23 cellular contexts compared by ENCODE assay signal in the genomic region with DNA sequence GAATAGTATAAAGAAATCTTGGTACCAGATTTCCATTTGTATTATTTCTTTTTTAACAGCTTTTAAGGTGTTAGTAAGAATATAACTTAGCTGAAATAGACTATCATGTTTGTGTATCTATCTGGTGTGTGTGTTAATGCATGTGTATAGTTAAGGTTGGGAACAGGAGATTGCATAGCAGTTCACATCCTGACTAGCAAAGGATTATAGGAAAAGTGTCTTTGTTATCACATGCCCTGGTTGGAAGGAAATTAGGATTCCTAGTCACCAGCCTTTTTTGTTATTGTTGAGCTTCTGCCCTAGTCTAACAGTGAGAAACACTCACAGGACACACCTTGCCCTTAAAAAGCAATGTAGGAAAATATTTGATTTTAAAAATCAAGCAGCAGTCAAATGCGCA.
"Had no signal": no experiment of that assay in that cellular context is flagged by ENCODE, and none has a peak within 500 bp of the region (broad histone marks: within the 10 kb centered on the region; RNA-seq: fewer than 3 reads in every experiment).

No MANE protein-coding gene starts in this region.

- DNase-seq: dorsolateral prefrontal cortex; effector CD4-positive, alpha-beta T cell; effector memory CD4-positive, alpha-beta T cell; esophagus squamous epithelium; foreskin fibroblast; foreskin melanocyte; gastrocnemius medialis; glutamatergic neuron; heart left ventricle; hypothalamus; immature natural killer cell; left cardiac atrium; left lung; left ventricle myocardium superior; lower lobe of right lung; mammary epithelial cell; mesendoderm; midbrain had no signal

- H3K4me3 ChIP-seq: coronary artery, dorsolateral prefrontal cortex, esophagus squamous epithelium, gastrocnemius medialis, heart left ventricle, hepatocyte, left lung, lower lobe of right lung had no signal

- H3K9me3 Mint-ChIP-seq: immature natural killer cell, memory B cell had no signal

- H3K27me3 Mint-ChIP-seq: memory B cell had no signal

- H3K27me3 ChIP-seq: dorsolateral prefrontal cortex, esophagus squamous epithelium, gastrocnemius medialis, heart left ventricle, hepatocyte, left lung had no signal

- H3K4me1 ChIP-seq: esophagus squamous epithelium, gastrocnemius medialis, lower lobe of right lung had no signal

- FAIRE-seq: colon, keratinocyte had no signal

- H3K4me3 Mint-ChIP-seq: immature natural killer cell, memory B cell had no signal

- H3K9me3 ChIP-seq: esophagus squamous epithelium, gastrocnemius medialis, heart left ventricle, left lung, lower lobe of right lung had no signal

- H3K27ac Mint-ChIP-seq: memory B cell had no signal

- ATAC-seq: gastrocnemius medialis, heart left ventricle, left cardiac atrium, left lung, left ventricle myocardium superior, lower lobe of right lung had no signal
